In the genomic region with DNA sequence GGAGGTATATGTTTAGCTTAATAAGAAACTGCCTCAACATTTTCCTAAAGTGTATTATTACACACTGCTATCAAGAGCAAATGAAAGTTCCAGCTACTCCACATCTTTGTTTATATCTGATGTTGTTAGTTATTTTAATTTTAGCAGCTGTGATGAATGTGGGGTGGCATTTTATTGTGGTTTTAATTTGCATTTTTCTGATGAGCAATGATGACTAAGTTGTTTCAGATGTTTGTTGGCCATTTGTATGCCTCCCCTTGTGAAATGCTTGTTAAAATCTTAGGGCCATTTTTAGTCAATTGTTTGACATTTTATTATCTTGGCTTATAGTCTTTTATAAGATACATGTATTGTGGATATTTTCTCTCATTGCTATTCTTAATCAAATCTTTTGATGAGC, we compare ENCODE assay signal across 28 cellular contexts.
DNase-seq lines count a peak whose midpoint lies in the region; ATAC-seq and TF ChIP-seq lines count a peak whose summit lies in the region.
"Had no signal": no experiment of that assay in that cellular context is flagged by ENCODE, and none has a peak within 500 bp of the region (broad histone marks: within the 10 kb centered on the region; RNA-seq: fewer than 3 reads in every experiment).

No MANE protein-coding gene starts in this region.

- H3K27me3 ChIP-seq in foreskin keratinocyte (peaks cover 13% of the 10 kb centered on the region), esophagus squamous epithelium (peaks cover 0 to 12% (median 0%) of the 10 kb centered on the region in 4 donors)
- H3K27me3 ChIP-seq: right atrium auricular region, SJSA1, suprapubic skin had no signal

- H3K27ac ChIP-seq in foreskin keratinocyte (no peak overlapping the region), esophagus squamous epithelium (no peak overlapping the region)
- H3K27ac ChIP-seq: right atrium auricular region, SJSA1, suprapubic skin, WERI-Rb-1 had no signal

- no peaks in the 10 kb centered on the region for H3K9me3 ChIP-seq in esophagus squamous epithelium
- H3K9me3 ChIP-seq: right atrium auricular region, SJSA1, suprapubic skin had no signal

- H3K4me3 Mint-ChIP-seq in natural killer cell = no peak overlapping the region
- H3K4me3 Mint-ChIP-seq: activated CD4-positive, alpha-beta memory T cell treated with anti-CD3 and anti-CD28 coated beads for 36 hours; activated naive CD4-positive, alpha-beta T cell treated with anti-CD3 and anti-CD28 coated beads for 36 hours; CD14-positive monocyte had no signal

- no peaks in the 10 kb centered on the region for H3K9me3 Mint-ChIP-seq in natural killer cell
- H3K9me3 Mint-ChIP-seq: activated CD4-positive, alpha-beta memory T cell treated with anti-CD3 and anti-CD28 coated beads for 36 hours; activated naive CD4-positive, alpha-beta T cell treated with anti-CD3 and anti-CD28 coated beads for 36 hours; CD14-positive monocyte had no signal

- peaks cover 13 to 22% of the 10 kb centered on the region in 2 donors for H3K27me3 Mint-ChIP-seq in natural killer cell (ENCODE audit: low read depth in 2 of 2)

- no peak for TF ChIP-seq POLR2A in esophagus squamous epithelium (IDR thresholded peaks at IDR 0.05)

- no peak overlapping the region for H3K4me3 ChIP-seq in AG10803 (ENCODE audit: low read length)
- no peak overlapping the region for H3K4me3 ChIP-seq in astrocyte of the cerebellum (ENCODE audit: low read depth, low read length)
- no peak overlapping the region for H3K4me3 ChIP-seq in esophagus squamous epithelium
- H3K4me3 ChIP-seq: lung, right atrium auricular region, SJSA1, suprapubic skin had no signal

- peak; percentile 74 for ATAC-seq in foreskin keratinocyte
- ATAC-seq in GM21825 (IDR thresholded peaks at IDR 0.05; ENCODE audit: unreplicated experiment) = no peak
- no peak for ATAC-seq in natural killer cell
- ATAC-seq in GM19397 (IDR thresholded peaks at IDR 0.05; ENCODE audit: unreplicated experiment) = no peak
- ATAC-seq: PC-3 had no signal

- intact Hi-C loops in natural killer cell (cut with micrococcal nuclease) (no loop called here), esophagus squamous epithelium (cut with DNase I) (no loop called here)

- DNase-seq in AG10803 (ENCODE audit: low read depth) (peak; percentile 48), HS-5 (ENCODE audit: low read depth) (peak; percentile 30), astrocyte of the cerebellum (ENCODE audit: low read depth) (peak; percentile 60), foreskin keratinocyte (peak; percentile 28 to 48), natural killer cell (no peak), esophagus squamous epithelium (lab: John Stamatoyannopoulos, UW) (no peak)
- DNase-seq: activated CD4-positive, alpha-beta memory T cell treated with anti-CD3 and anti-CD28 coated beads for 36 hours; activated naive CD4-positive, alpha-beta T cell treated with anti-CD3 and anti-CD28 coated beads for 36 hours; activated T-cell treated with anti-CD3 and anti-CD28 coated beads for 4 hours; anterior cingulate cortex; effector CD8-positive, alpha-beta T cell; GOT3; hippocampal formation; KG1; NCI-H1092; NCI-H2029; NCI-H226; occipital lobe; PC-3; T-helper 2 cell; WERI-Rb-1 had no signal

- TF ChIP-seq CTCF in AG10803 (conservative IDR thresholded peaks at IDR 0.05; ENCODE audit: low read length) (no peak), astrocyte of the cerebellum (IDR thresholded peaks at IDR 0.05; ENCODE audit: low read depth, low read length, missing control alignments) (no peak), foreskin keratinocyte (conservative IDR thresholded peaks at IDR 0.05) (no peak), natural killer cell (IDR thresholded peaks at IDR 0.05) (no peak), esophagus squamous epithelium (IDR thresholded peaks at IDR 0.05) (no peak)

- in situ Hi-C loops in astrocyte of the cerebellum (cut with HindIII; ENCODE audit: low sequenced_read_pairs) = no loop called here

- no peaks in the 10 kb centered on the region for H3K4me1 ChIP-seq in foreskin keratinocyte
- H3K4me1 ChIP-seq in esophagus squamous epithelium = no peaks in the 10 kb centered on the region
- H3K4me1 ChIP-seq: right atrium auricular region, SJSA1, suprapubic skin had no signal

- no peaks in the 10 kb centered on the region for H3K4me1 Mint-ChIP-seq in natural killer cell

- no peak overlapping the region for H3K27ac Mint-ChIP-seq in natural killer cell
- H3K27ac Mint-ChIP-seq: activated CD4-positive, alpha-beta memory T cell treated with anti-CD3 and anti-CD28 coated beads for 36 hours; activated naive CD4-positive, alpha-beta T cell treated with anti-CD3 and anti-CD28 coated beads for 36 hours; CD14-positive monocyte had no signal

- H3K36me3 Mint-ChIP-seq in natural killer cell = no peaks in the 10 kb centered on the region
- H3K36me3 Mint-ChIP-seq: activated CD4-positive, alpha-beta memory T cell treated with anti-CD3 and anti-CD28 coated beads for 36 hours; CD14-positive monocyte had no signal

- no peaks in the 10 kb centered on the region for H3K36me3 ChIP-seq in esophagus squamous epithelium
- H3K36me3 ChIP-seq: right atrium auricular region, SJSA1, suprapubic skin, WERI-Rb-1 had no signal

Comparison
In these comparisons a context has a peak if more than half of its experiments do, and no peak if none do; other contexts are left out.
1. DNase-seq: peak in AG10803 (single experiment), HS-5 (single experiment), astrocyte of the cerebellum (single experiment) and foreskin keratinocyte (2 of 2); none in natural killer cell (single experiment) and esophagus squamous epithelium (single experiment).